10 cellular contexts compared by ENCODE assay signal in genomic region chr12:806116-806805, GRCh38. TPM values are rescaled to one million over a fixed set of nuclear protein-coding genes. Genes with fewer than 3 reads are reported as not detected.
A peak's percentile ranks its signal among the peaks of the same experiment; 100 is the strongest.
DNase-seq lines count a peak whose midpoint lies in the region; ATAC-seq and TF ChIP-seq lines count a peak whose summit lies in the region.
"Had no signal": no experiment of that assay in that cellular context is flagged by ENCODE, and none has a peak within 500 bp of the region (broad histone marks: within the 10 kb centered on the region; RNA-seq: fewer than 3 reads in every experiment).

No MANE protein-coding gene starts in this region.

- POLR2A ChIA-PET in activated CD4-positive, alpha-beta T cell treated with anti-CD3 and anti-CD28 coated beads for 36 hours (lab: Charles Lee): no interaction called here
- POLR2A ChIA-PET in activated CD4-positive, alpha-beta memory T cell treated with anti-CD3 and anti-CD28 coated beads, Interleukin-2, amount 10 ng/mL, durations not matched to agents 7 days and 5 days (lab: Charles Lee): interaction anchor here (0.9 to 2.5 kb wide), 3 partner anchors 29 to 55 kb away, joined by 3 to 9 read pairs (median 3); partner anchors contain the start of gene WNK1

- no peaks in the 10 kb centered on the region for H3K27me3 Mint-ChIP-seq in activated CD4-positive, alpha-beta T cell treated with anti-CD3 and anti-CD28 coated beads for 36 hours
- no peaks in the 10 kb centered on the region for H3K27me3 Mint-ChIP-seq in activated CD4-positive, alpha-beta memory T cell treated with anti-CD3 and anti-CD28 coated beads, Interleukin-2, amount 10 ng/mL, durations not matched to agents 7 days and 5 days

- no peaks in the 10 kb centered on the region for H3K9me3 Mint-ChIP-seq in activated CD4-positive, alpha-beta T cell treated with anti-CD3 and anti-CD28 coated beads for 36 hours (ENCODE audit: low read depth)
- H3K9me3 Mint-ChIP-seq in activated CD4-positive, alpha-beta memory T cell treated with anti-CD3 and anti-CD28 coated beads, Interleukin-2, amount 10 ng/mL, durations not matched to agents 7 days and 5 days: no peaks in the 10 kb centered on the region

- no peak for DNase-seq in activated CD4-positive, alpha-beta T cell treated with anti-CD3 and anti-CD28 coated beads for 36 hours
- DNase-seq in activated CD4-positive, alpha-beta T cell treated with anti-CD3 and anti-CD28 coated beads for 1 hour: no peak
- DNase-seq in activated CD4-positive, alpha-beta memory T cell treated with anti-CD3 and anti-CD28 coated beads, Interleukin-2, amount 10 ng/mL, durations not matched to agents 7 days and 5 days: no peak
- no peak for DNase-seq in left ventricle myocardium superior
- DNase-seq in thoracic aorta (ENCODE audit: low spot score): no peak
- DNase-seq in HT-29 (ENCODE audit: low spot score): no peak
- no peak for DNase-seq in NCI-H2227 (lab: John Stamatoyannopoulos, UW; ENCODE audit: unreplicated experiment)
- DNase-seq: GDM1, substantia nigra had no signal

- CTCF ChIA-PET in activated CD4-positive, alpha-beta T cell treated with anti-CD3 and anti-CD28 coated beads for 36 hours (lab: Charles Lee): interaction anchor here (0.7 to 2.7 kb wide), 8 partner anchors 8 to 128 kb away, joined by 3 to 10 read pairs (median 4); partner anchors contain the start of gene WNK1
- CTCF ChIA-PET in activated CD4-positive, alpha-beta memory T cell treated with anti-CD3 and anti-CD28 coated beads, Interleukin-2, amount 10 ng/mL, durations not matched to agents 7 days and 5 days (lab: Charles Lee): interaction anchor here (0.5 to 3.1 kb wide), 4 partner anchors 9 to 198 kb away, joined by 4 to 11 read pairs (median 4); no protein-coding TSS in a partner anchor

- peaks cover 77% of the 10 kb centered on the region for H3K4me1 Mint-ChIP-seq in activated CD4-positive, alpha-beta T cell treated with anti-CD3 and anti-CD28 coated beads for 36 hours
- H3K4me1 Mint-ChIP-seq in activated CD4-positive, alpha-beta memory T cell treated with anti-CD3 and anti-CD28 coated beads, Interleukin-2, amount 10 ng/mL, durations not matched to agents 7 days and 5 days: peaks cover 65% of the 10 kb centered on the region

- peak overlapping the region in 1 of 2 donors; percentile 62 for H3K27ac ChIP-seq in thoracic aorta

- no peak for ATAC-seq in activated CD4-positive, alpha-beta T cell treated with anti-CD3 and anti-CD28 coated beads for 36 hours
- ATAC-seq in left ventricle myocardium superior: peak; percentile 61
- ATAC-seq in thoracic aorta (ENCODE audit: insufficient number of reproducible peaks, low FRiP score, low read depth): no peak
- ATAC-seq in HG02678 (IDR thresholded peaks at IDR 0.05; ENCODE audit: unreplicated experiment): no peak

- H3K4me3 ChIP-seq in thoracic aorta: peak overlapping the region; percentile 24

- intact Hi-C loops in activated CD4-positive, alpha-beta T cell treated with anti-CD3 and anti-CD28 coated beads for 36 hours (cut with DNase I, micrococcal nuclease): no loop called here
- intact Hi-C loops in left ventricle myocardium superior (cut with micrococcal nuclease): no loop called here

- H3K9me3 ChIP-seq in thoracic aorta: no peaks in the 10 kb centered on the region

- no peak for TF ChIP-seq CTCF in thoracic aorta (IDR thresholded peaks at IDR 0.05)

- H3K4me1 ChIP-seq in thoracic aorta (ENCODE audit: control insufficient read depth in 1 of 2, low read depth in 2 of 2): peaks cover 31 to 70% of the 10 kb centered on the region in 2 donors

- no peaks in the 10 kb centered on the region for H3K27me3 ChIP-seq in thoracic aorta (replicated peaks; ENCODE audit: insufficient read depth)

- peak overlapping the region; percentile 38 for H3K27ac Mint-ChIP-seq in activated CD4-positive, alpha-beta T cell treated with anti-CD3 and anti-CD28 coated beads for 36 hours
- H3K27ac Mint-ChIP-seq in activated CD4-positive, alpha-beta memory T cell treated with anti-CD3 and anti-CD28 coated beads, Interleukin-2, amount 10 ng/mL, durations not matched to agents 7 days and 5 days: peak overlapping the region; percentile 1

- no peaks in the 10 kb centered on the region for H3K36me3 ChIP-seq in thoracic aorta

- H3K36me3 Mint-ChIP-seq in activated CD4-positive, alpha-beta T cell treated with anti-CD3 and anti-CD28 coated beads for 36 hours (ENCODE audit: low read depth): peaks cover 2% of the 10 kb centered on the region
- no peaks in the 10 kb centered on the region for H3K36me3 Mint-ChIP-seq in activated CD4-positive, alpha-beta memory T cell treated with anti-CD3 and anti-CD28 coated beads, Interleukin-2, amount 10 ng/mL, durations not matched to agents 7 days and 5 days (ENCODE audit: low read depth)

- no peak overlapping the region for H3K4me3 Mint-ChIP-seq in activated CD4-positive, alpha-beta T cell treated with anti-CD3 and anti-CD28 coated beads for 36 hours
- no peak overlapping the region for H3K4me3 Mint-ChIP-seq in activated CD4-positive, alpha-beta memory T cell treated with anti-CD3 and anti-CD28 coated beads, Interleukin-2, amount 10 ng/mL, durations not matched to agents 7 days and 5 days

RNA-seq across cellular contexts. Expression of gene WNK1, which starts 53.9 kb away (rescaled TPM):
- 100 to 1,000 TPM; 127 to 147 TPM for total RNA-seq in activated CD4-positive, alpha-beta T cell treated with anti-CD3 and anti-CD28 coated beads for 36 hours
- total RNA-seq in activated CD4-positive, alpha-beta memory T cell treated with anti-CD3 and anti-CD28 coated beads, Interleukin-2, amount 10 ng/mL, durations not matched to agents 7 days and 5 days: 100 to 1,000 TPM; 154 to 180 TPM
- total RNA-seq in left ventricle myocardium superior: 333 TPM
- total RNA-seq in thoracic aorta: 100 to 1,000 TPM; 191 to 197 TPM
- 74.1 and 89.6 TPM in 2 replicates for total RNA-seq in HT-29 (2014; rRNA removed; shearing (Covaris generic))
